In the genomic region with DNA sequence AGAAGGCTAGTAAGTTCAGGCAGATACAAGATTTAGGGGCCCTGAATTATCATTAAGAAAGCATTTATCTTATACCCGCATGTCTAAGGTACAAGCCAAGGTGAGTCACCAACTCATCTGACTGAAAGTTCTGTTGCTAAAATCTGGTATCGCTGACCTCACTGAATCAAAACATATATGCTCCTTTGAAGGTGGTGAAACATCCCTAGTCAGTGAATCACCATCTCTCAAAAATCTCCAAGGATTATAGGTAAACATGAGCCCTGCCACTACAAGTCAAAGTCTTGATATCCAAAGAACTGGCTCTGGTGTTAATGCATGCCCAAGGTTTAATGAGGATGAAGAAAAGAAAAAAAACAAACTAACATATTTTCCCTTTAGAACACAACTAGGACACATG, we compare ENCODE assay signal across 15 cellular contexts. TPM values are rescaled to one million over a fixed set of nuclear protein-coding genes. Genes with fewer than 3 reads are reported as not detected.
A peak's percentile ranks its signal among the peaks of the same experiment; 100 is the strongest.
DNase-seq lines count a peak whose midpoint lies in the region; ATAC-seq and TF ChIP-seq lines count a peak whose summit lies in the region.
"Had no signal": no experiment of that assay in that cellular context is flagged by ENCODE, and none has a peak within 500 bp of the region (broad histone marks: within the 10 kb centered on the region; RNA-seq: fewer than 3 reads in every experiment).

No MANE protein-coding gene starts in this region.

- no peak overlapping the region for H3T11ph ChIP-seq in H9 (ENCODE audit: low read length)

- H4K20me1 ChIP-seq in H9 (ENCODE audit: control insufficient read depth, insufficient read depth, insufficient read length): no peaks in the 10 kb centered on the region

- H3K27ac ChIP-seq in H9 (ENCODE audit: insufficient read length, low read depth, low read length): no peak overlapping the region
- peak overlapping the region; percentile 45; the same call in 1 of the 2 replicates for H3K27ac ChIP-seq in SJCRH30

- H4K5ac ChIP-seq in H9 (ENCODE audit: insufficient read length, low read depth, low read length): no peak overlapping the region

- DNase-seq in H9 (no peak), SJCRH30 (no peak), fibroblast of pulmonary artery (ENCODE audit: low read depth) (peak; percentile 49), skeletal muscle cell (ENCODE audit: low read depth) (peak; percentile 61), ecto neural progenitor cell (ENCODE audit: low spot score) (no peak), NCI-H1930 (lab: John Stamatoyannopoulos, UW) (no peak), cortex of kidney (lab: John Stamatoyannopoulos, UW) (no peak)
- DNase-seq: activated CD8-positive, alpha-beta memory T cell treated with anti-CD3 and anti-CD28 coated beads, Interleukin-2, amount 50 U/mL, for 48 hours; GDM1; islet precursor cell; NCI-H2227 treated with DMSO at 0.1 percent for 48 hours; stimulated activated naive B cell treated with anti-CD40 and anti-IgM and Interleukin-4, amounts not matched to agents 10 μg/mL and 1 μg/mL and 100 μg/mL, for 72 hours; SW 1271 had no signal

- no peaks in the 10 kb centered on the region; the same call in 1 of the 2 replicates for H3K36me3 ChIP-seq in SJCRH30

- no peak overlapping the region for H2BK5ac ChIP-seq in H9 (ENCODE audit: insufficient read length, low read length)

- no peak overlapping the region for H2AK5ac ChIP-seq in H9 (ENCODE audit: insufficient read length, low read length)

- no peak overlapping the region for H2BK15ac ChIP-seq in H9 (ENCODE audit: low read depth, low read length)

- no peak overlapping the region for H2BK20ac ChIP-seq in H9 (ENCODE audit: low read depth, low read length, poor library complexity, severe bottlenecking)

- H3K27me3 ChIP-seq in H9 (ENCODE audit: insufficient read depth, low read length) (no peaks in the 10 kb centered on the region), SJCRH30 (no peaks in the 10 kb centered on the region)

- no peak overlapping the region for H3K4me3 ChIP-seq in SJCRH30
- H3K4me3 ChIP-seq in fibroblast of pulmonary artery (replicated peaks; ENCODE audit: low read depth, low read length): no peak overlapping the region
- no peak overlapping the region for H3K4me3 ChIP-seq in skeletal muscle cell (ENCODE audit: low read depth, low read length)

- no peaks in the 10 kb centered on the region for H3K36me3 Mint-ChIP-seq in H9 (ENCODE audit: insufficient read depth in 1 of 3, low read depth in 3 of 3)
- H3K36me3 Mint-ChIP-seq: stimulated activated naive B cell treated with anti-CD40 and anti-IgM and Interleukin-4, amounts not matched to agents 10 μg/mL and 1 μg/mL and 100 μg/mL, for 72 hours had no signal

- H3K56ac ChIP-seq in H9 (ENCODE audit: insufficient read length, low read depth, low read length): no peak overlapping the region

- no peaks in the 10 kb centered on the region for H3K79me2 ChIP-seq in H9 (ENCODE audit: insufficient read depth, low read length)

- no peak overlapping the region for H3K4me3 Mint-ChIP-seq in H9
- H3K4me3 Mint-ChIP-seq: dendritic cell treated with granulocyte-macrophage colony-stimulating factor and Interleukin-4, amounts not matched to agents 40 ng/mL and 50 ng/mL, for 4 days; stimulated activated naive B cell treated with anti-CD40 and anti-IgM and Interleukin-4, amounts not matched to agents 10 μg/mL and 1 μg/mL and 100 μg/mL, for 72 hours had no signal

- H3K79me1 ChIP-seq in H9 (ENCODE audit: insufficient read depth, low read depth, low read length, poor library complexity, severe bottlenecking): no peaks in the 10 kb centered on the region

- no peak overlapping the region for H3K18ac ChIP-seq in H9 (ENCODE audit: insufficient read length, low read depth, low read length)

- no peak overlapping the region for H3K4me2 ChIP-seq in H9 (ENCODE audit: insufficient read depth, insufficient read length, low read length)

- no peak overlapping the region for H2BK120ac ChIP-seq in H9 (ENCODE audit: low read depth, low read length, poor library complexity, severe bottlenecking)

- no peaks in the 10 kb centered on the region for H3K9me3 Mint-ChIP-seq in H9
- H3K9me3 Mint-ChIP-seq: dendritic cell treated with granulocyte-macrophage colony-stimulating factor and Interleukin-4, amounts not matched to agents 40 ng/mL and 50 ng/mL, for 4 days; stimulated activated naive B cell treated with anti-CD40 and anti-IgM and Interleukin-4, amounts not matched to agents 10 μg/mL and 1 μg/mL and 100 μg/mL, for 72 hours had no signal

- no peak overlapping the region for H2BK12ac ChIP-seq in H9 (ENCODE audit: insufficient read length, low read depth, low read length)

- no peak overlapping the region for H4K8ac ChIP-seq in H9 (replicated peaks; ENCODE audit: insufficient read length, low read depth, low read length)

- H3K23me2 ChIP-seq in H9 (ENCODE audit: insufficient read length, low read depth, low read length, poor library complexity, severe bottlenecking): no peaks in the 10 kb centered on the region

- peaks cover 15 to 17% of the 10 kb centered on the region in 2 experiments for H3K4me1 Mint-ChIP-seq in H9

- H3K27ac Mint-ChIP-seq in H9: peak overlapping the region in 2 of 3 experiments; percentile 76 to 79; a peak in 3 of 7 replicates
- H3K27ac Mint-ChIP-seq: dendritic cell treated with granulocyte-macrophage colony-stimulating factor and Interleukin-4, amounts not matched to agents 40 ng/mL and 50 ng/mL, for 4 days; stimulated activated naive B cell treated with anti-CD40 and anti-IgM and Interleukin-4, amounts not matched to agents 10 μg/mL and 1 μg/mL and 100 μg/mL, for 72 hours had no signal

- no peak for ATAC-seq in GM18909 (IDR thresholded peaks at IDR 0.05; ENCODE audit: poor library complexity, unreplicated experiment)
- ATAC-seq: stimulated activated naive B cell treated with anti-CD40 and anti-IgM and Interleukin-4, amounts not matched to agents 10 μg/mL and 1 μg/mL and 100 μg/mL, for 72 hours had no signal

- H2AFZ ChIP-seq in H9 (ENCODE audit: low read length): no peak overlapping the region

- no peak overlapping the region for H4K91ac ChIP-seq in H9 (ENCODE audit: insufficient read length, low read depth, low read length)

- TF ChIP-seq CTCF in H9 (conservative IDR thresholded peaks at IDR 0.05) (no peak), fibroblast of pulmonary artery (IDR thresholded peaks at IDR 0.05; ENCODE audit: low read length, missing control alignments) (no peak)

- no peaks in the 10 kb centered on the region for H3K27me3 Mint-ChIP-seq in H9 (ENCODE audit: low read depth)
- H3K27me3 Mint-ChIP-seq: dendritic cell treated with granulocyte-macrophage colony-stimulating factor and Interleukin-4, amounts not matched to agents 40 ng/mL and 50 ng/mL, for 4 days; stimulated activated naive B cell treated with anti-CD40 and anti-IgM and Interleukin-4, amounts not matched to agents 10 μg/mL and 1 μg/mL and 100 μg/mL, for 72 hours had no signal

- no peak overlapping the region for H3K4ac ChIP-seq in H9 (ENCODE audit: low read depth, low read length)

- no peak overlapping the region for H3K14ac ChIP-seq in H9 (ENCODE audit: insufficient read depth, low read length)

- H3K9ac ChIP-seq in H9 (ENCODE audit: extremely low read depth, insufficient read length, low read length): no peak overlapping the region

- no peak overlapping the region for H3K23ac ChIP-seq in H9 (ENCODE audit: insufficient read length, low read depth, low read length)

- no CpG with 5 or more reads among the region's 2 CpGs for WGBS in H9 (ENCODE audit: extremely low coverage, insufficient read length, low lambda C conversion rate)

- peaks cover 2% of the 10 kb centered on the region for H3K4me1 ChIP-seq in H9 (ENCODE audit: insufficient read depth, low read length)
- H3K4me1 ChIP-seq in SJCRH30: peaks cover 59% of the 10 kb centered on the region

- H3K9me3 ChIP-seq in H9 (ENCODE audit: control insufficient read depth, low read depth, low read length): no peaks in the 10 kb centered on the region
- H3K9me3 ChIP-seq in SJCRH30 (replicated peaks): peaks cover 5% of the 10 kb centered on the region; the same call in 1 of the 2 replicates

RNA-seq across cellular contexts. Expression of a gene that starts 43.5 kb away (rescaled TPM):
- total RNA-seq in H9 (2021): 15.0 and 16.3 TPM in 2 replicates
- 17.6 and 20.9 TPM in 2 replicates for total RNA-seq in SJCRH30 (2014; rRNA removed; shearing (Covaris generic))

Comparison
In these comparisons a context has a peak if more than half of its experiments do, and no peak if none do; other contexts are left out.
1. DNase-seq: peak in fibroblast of pulmonary artery (single experiment) and skeletal muscle cell (single experiment); none in H9 (single experiment), SJCRH30 (0 of 2), ecto neural progenitor cell (single experiment), NCI-H1930 (0 of 2) and cortex of kidney (single experiment).